Comparison of ENCODE assay signal across 22 cellular contexts in genomic region chr18:54765636-54766035, GRCh38.
DNase-seq lines count a peak whose midpoint lies in the region; ATAC-seq and TF ChIP-seq lines count a peak whose summit lies in the region.
"Had no signal": no experiment of that assay in that cellular context is flagged by ENCODE, and none has a peak within 500 bp of the region (broad histone marks: within the 10 kb centered on the region; RNA-seq: fewer than 3 reads in every experiment).

No MANE protein-coding gene starts in this region.

- no peak overlapping the region for H3K23ac ChIP-seq in trophoblast cell (ENCODE audit: low read length)

- no peaks in the 10 kb centered on the region for H3K79me1 ChIP-seq in trophoblast cell (ENCODE audit: low read length)

- no peak overlapping the region for H3K18ac ChIP-seq in trophoblast cell (ENCODE audit: low read length)

- H3K36me3 ChIP-seq in PC-3 (ENCODE audit: low read depth, low read length), result no peaks in the 10 kb centered on the region
- H3K36me3 ChIP-seq in endodermal cell (ENCODE audit: control insufficient read depth, insufficient read depth, low read length), result no peaks in the 10 kb centered on the region
- H3K36me3 ChIP-seq in lung (ENCODE audit: control insufficient read depth in 2 of 2, insufficient read depth in 2 of 2, low read length in 2 of 2), result no peaks in the 10 kb centered on the region
- H3K36me3 ChIP-seq in trophoblast cell (ENCODE audit: control insufficient read depth in 1 of 2, insufficient read depth in 2 of 2, low read length in 2 of 2), result no peaks in the 10 kb centered on the region
- H3K36me3 ChIP-seq: neutrophil had no signal

- H4K20me1 ChIP-seq in PC-3 (ENCODE audit: low read length), result no peaks in the 10 kb centered on the region

- no peak overlapping the region for H4K8ac ChIP-seq in trophoblast cell (ENCODE audit: low read depth, low read length)

- peak overlapping the region; percentile 85 for H3K9ac ChIP-seq in PC-3 (ENCODE audit: low read length)
- H3K9ac ChIP-seq in endodermal cell (ENCODE audit: extremely low read depth, low read length, poor library complexity, severe bottlenecking), result no peak overlapping the region
- no peak overlapping the region for H3K9ac ChIP-seq in trophoblast cell (ENCODE audit: low read length)

- no TSS peak for BruUV-seq in PC-3 (replicated peaks; lab: Mats Ljungman, UMichigan)

- no peak overlapping the region for H2BK120ac ChIP-seq in trophoblast cell (ENCODE audit: insufficient read depth, low read length, poor library complexity)

- ATAC-seq in PC-3 (peak; percentile 47), lung (ENCODE audit: insufficient read depth, low FRiP score) (peak; percentile 43), HG02840 (IDR thresholded peaks at IDR 0.05; ENCODE audit: low FRiP score, unreplicated experiment) (no peak)
- ATAC-seq: SK-N-SH treated with all-trans-retinoic acid at 6 μM for 48 hours; stimulated activated naive CD8-positive, alpha-beta T cell treated with anti-CD3 and anti-CD28 coated beads, Interleukin-15, Interleukin-2, amounts not matched to agents 100 U/mL and 50 U/mL, for 24 hours; T-helper 17 cell had no signal

- H2AFZ ChIP-seq in PC-3 (ENCODE audit: low read length) (0 out of 2 replicates have a peak overlapping the region, but pooled peaks have one; percentile 8), trophoblast cell (ENCODE audit: insufficient read depth, low read length, poor library complexity) (no peak overlapping the region)

- no peak overlapping the region for H4K12ac ChIP-seq in trophoblast cell (ENCODE audit: low read depth, low read length)

- TF ChIP-seq CTCF in PC-3 (conservative IDR thresholded peaks at IDR 0.05; ENCODE audit: low read depth, low read length) (no peak), endodermal cell (conservative IDR thresholded peaks at IDR 0.05) (no peak), lung (IDR thresholded peaks at IDR 0.05; ENCODE audit: control extremely low read depth, extremely low read depth) (no peak)

- H3K4ac ChIP-seq in trophoblast cell (ENCODE audit: low read depth, low read length), result no peak overlapping the region

- peak overlapping the region; percentile 16 for H3K27ac Mint-ChIP-seq in endodermal cell
- H3K27ac Mint-ChIP-seq: activated naive CD8-positive, alpha-beta T cell treated with anti-CD3 and anti-CD28 coated beads, Interleukin-2, amount 10 ng/mL, durations not matched to agents 7 days and 5 days; naive B cell; T-helper 17 cell had no signal

- H3K27ac ChIP-seq in PC-3 (ENCODE audit: low read length) (peak overlapping the region; percentile 99), endodermal cell (ENCODE audit: low read depth, low read length) (no peak overlapping the region), lung (ENCODE audit: low read depth in 1 of 2, low read length in 1 of 2) (no peak overlapping the region), substantia nigra (ENCODE audit: low read depth, low read length, poor library complexity, severe bottlenecking) (no peak overlapping the region), trophoblast cell (ENCODE audit: low read depth, low read length) (no peak overlapping the region)
- H3K27ac ChIP-seq: neutrophil had no signal

- H3K27me3 ChIP-seq in PC-3 (ENCODE audit: low read length), result no peaks in the 10 kb centered on the region
- H3K27me3 ChIP-seq in endodermal cell (ENCODE audit: control insufficient read depth, insufficient read depth, low read length, poor library complexity, severe bottlenecking), result no peaks in the 10 kb centered on the region
- no peaks in the 10 kb centered on the region for H3K27me3 ChIP-seq in lung (ENCODE audit: control insufficient read depth, insufficient read depth)
- H3K27me3 ChIP-seq in trophoblast cell (ENCODE audit: insufficient read depth, low read length), result no peaks in the 10 kb centered on the region

- no peak overlapping the region for H2BK12ac ChIP-seq in trophoblast cell (ENCODE audit: low read length)

- H3K9me3 ChIP-seq in PC-3 (ENCODE audit: low read length) (no peaks in the 10 kb centered on the region), endodermal cell (ENCODE audit: control insufficient read depth, low read length) (no peaks in the 10 kb centered on the region), lung (ENCODE audit: control insufficient read depth in 2 of 2, insufficient read depth in 1 of 2, low read length in 1 of 2) (peaks cover 0 to 2% of the 10 kb centered on the region in 2 donors), trophoblast cell (ENCODE audit: insufficient read depth, low read depth, low read length) (no peaks in the 10 kb centered on the region)
- H3K9me3 ChIP-seq: neutrophil had no signal

- H3K4me3 ChIP-seq in PC-3 (ENCODE audit: low read length) (peak overlapping the region; percentile 54), endodermal cell (ENCODE audit: low read length) (no peak overlapping the region), lung (no peak overlapping the region), trophoblast cell (ENCODE audit: low read depth, low read length) (no peak overlapping the region)

- H3K4me2 ChIP-seq in PC-3 (ENCODE audit: low read length) (peak overlapping the region; percentile 79), trophoblast cell (ENCODE audit: low read length) (no peak overlapping the region)

- H3K4me3 Mint-ChIP-seq in endodermal cell, result no peak overlapping the region
- H3K4me3 Mint-ChIP-seq: activated naive CD8-positive, alpha-beta T cell treated with anti-CD3 and anti-CD28 coated beads, Interleukin-2, amount 10 ng/mL, durations not matched to agents 7 days and 5 days; naive B cell; T-helper 17 cell had no signal

- DNase-seq in PC-3 (peak; percentile 76), endodermal cell (no peak), lung (ENCODE audit: low spot score) (no peak), substantia nigra (lab: John Stamatoyannopoulos, UW) (no peak), trophoblast cell (no peak), NCI-H1048 (lab: John Stamatoyannopoulos, UW) (no peak)
- DNase-seq: activated CD4-positive, alpha-beta T cell treated with anti-CD3 and anti-CD28 coated beads for 48 hours; activated effector memory CD4-positive, alpha-beta T cell treated with anti-CD3 and anti-CD28 coated beads, Interleukin-2, amount 50 U/mL, for 16 hours; activated naive CD8-positive, alpha-beta T cell treated with anti-CD3 and anti-CD28 coated beads, Interleukin-2, amount 10 ng/mL, durations not matched to agents 7 days and 5 days; activated T-cell treated with anti-CD3 and anti-CD28 coated beads, Interleukin-2, amount 50 U/mL, for 1 hour; central memory CD4-positive, alpha-beta T cell; DMS79 treated with DMSO at 0.1 percent for 48 hours; Karpas-422; mesendoderm; MV-4-11; naive B cell; NCI-H510A; stimulated activated naive CD8-positive, alpha-beta T cell treated with anti-CD3 and anti-CD28 coated beads, Interleukin-15, Interleukin-2, amounts not matched to agents 100 U/mL and 50 U/mL, for 24 hours; T-helper 17 cell had no signal

- peaks cover 49% of the 10 kb centered on the region for H3K4me1 Mint-ChIP-seq in endodermal cell
- H3K4me1 Mint-ChIP-seq: activated naive CD8-positive, alpha-beta T cell treated with anti-CD3 and anti-CD28 coated beads, Interleukin-2, amount 10 ng/mL, durations not matched to agents 7 days and 5 days; naive B cell; T-helper 17 cell had no signal

- H4K91ac ChIP-seq in trophoblast cell (ENCODE audit: low read depth, low read length), result no peak overlapping the region

- intact Hi-C loops in PC-3 (cut with micrococcal nuclease), result loop anchor here (2.0 to 5.0 kb wide), 5 partner anchors 63 to 217 kb away; partner anchors contain the start of gene RAB27B

- no peaks in the 10 kb centered on the region for H3K27me3 Mint-ChIP-seq in endodermal cell (ENCODE audit: insufficient read depth)
- H3K27me3 Mint-ChIP-seq: T-helper 17 cell had no signal

- POLR2A ChIA-PET in PC-3 (lab: Charles Lee; ENCODE audit: unreplicated experiment), result interaction anchor here (0.6 kb wide), 2 partner anchors 13 to 74 kb away, joined by 4 to 6 read pairs; no protein-coding TSS in a partner anchor

- H3K4me1 ChIP-seq in PC-3 (ENCODE audit: insufficient read depth, low read length) (peaks cover 56% of the 10 kb centered on the region), endodermal cell (ENCODE audit: control insufficient read depth, insufficient read depth, low read length) (peaks cover 3% of the 10 kb centered on the region), lung (ENCODE audit: control insufficient read depth in 2 of 2, insufficient read depth in 2 of 2, low read length in 2 of 2) (peaks cover 0 to 2% of the 10 kb centered on the region in 2 donors), trophoblast cell (ENCODE audit: control insufficient read depth in 1 of 2, insufficient read depth in 2 of 2, low read length in 2 of 2) (no peaks in the 10 kb centered on the region)

- no peak overlapping the region for H2BK5ac ChIP-seq in trophoblast cell (ENCODE audit: low read depth, low read length, poor library complexity)

- H3K9me2 ChIP-seq in PC-3 (replicated peaks; ENCODE audit: low read length), result no peaks in the 10 kb centered on the region

- no peak overlapping the region for H2AK5ac ChIP-seq in trophoblast cell (ENCODE audit: low read length)

- CTCF ChIA-PET in PC-3 (lab: Charles Lee), result no interaction called here

- H3K79me2 ChIP-seq in PC-3 (ENCODE audit: low read length) (no peaks in the 10 kb centered on the region), trophoblast cell (ENCODE audit: control insufficient read depth, insufficient read depth, low read length, poor library complexity) (no peaks in the 10 kb centered on the region)

- H3F3A ChIP-seq in PC-3 (ENCODE audit: low read length, unreplicated experiment), result peaks cover 11% of the 10 kb centered on the region

- no peaks in the 10 kb centered on the region for H3K9me3 Mint-ChIP-seq in endodermal cell
- H3K9me3 Mint-ChIP-seq: activated naive CD8-positive, alpha-beta T cell treated with anti-CD3 and anti-CD28 coated beads, Interleukin-2, amount 10 ng/mL, durations not matched to agents 7 days and 5 days had no signal

- H3K36me3 Mint-ChIP-seq in endodermal cell (ENCODE audit: low read depth), result no peaks in the 10 kb centered on the region
- H3K36me3 Mint-ChIP-seq: activated naive CD8-positive, alpha-beta T cell treated with anti-CD3 and anti-CD28 coated beads, Interleukin-2, amount 10 ng/mL, durations not matched to agents 7 days and 5 days; naive B cell had no signal

- H3K14ac ChIP-seq in trophoblast cell (ENCODE audit: low read length), result no peak overlapping the region
